ENCODE assay signal across 6 cellular contexts in genomic region chr12:11062194-11062593, GRCh38. TPM values are rescaled to one million over a fixed set of nuclear protein-coding genes. Genes with fewer than 3 reads are reported as not detected.
A peak's percentile ranks its signal among the peaks of the same experiment; 100 is the strongest.
DNase-seq lines count a peak whose midpoint lies in the region; ATAC-seq, FAIRE-seq and TF ChIP-seq lines count a peak whose summit lies in the region.
"Not testable (repeated sequence)": the region's sequence is repeated elsewhere in the genome, so short reads cannot be mapped to it uniquely, and the experiment has no call there.

Gene TAS2R46, minus strand, starts transcription at chr12:11062294. Its CDS starts 0 bp downstream, at chr12:11062294.

- H3K4me1 Mint-ChIP-seq in activated B cell treated with CpG ODN at 0.5 μM for 24 hours, neural crest cell: not testable (repeated sequence)
- H3K4me1 Mint-ChIP-seq in activated naive CD8-positive, alpha-beta T cell treated with anti-CD3 and anti-CD28 coated beads, Interleukin-2, amount 50 U/mL, for 24 hours: peaks cover 29% of the 10 kb centered on the region

- not testable (repeated sequence) for H3K27me3 Mint-ChIP-seq in activated B cell treated with CpG ODN at 0.5 μM for 24 hours; activated naive CD8-positive, alpha-beta T cell treated with anti-CD3 and anti-CD28 coated beads, Interleukin-2, amount 50 U/mL, for 24 hours; neural crest cell (ENCODE audit: low read depth)

- H3K27ac Mint-ChIP-seq in activated B cell treated with CpG ODN at 0.5 μM for 24 hours (peak within 1 kb of the TSS; percentile 41), neural crest cell (ENCODE audit: unreplicated experiment) (peak within 1 kb of the TSS; percentile 31)
- peak within 1 kb of the TSS; percentile 25 for H3K27ac Mint-ChIP-seq in activated naive CD8-positive, alpha-beta T cell treated with anti-CD3 and anti-CD28 coated beads, Interleukin-2, amount 50 U/mL, for 24 hours

- peak within 1 kb of the TSS; percentile 20 for H3K27ac ChIP-seq in layer of hippocampus (ENCODE audit: low read depth, low read length)

- TF ChIP-seq CTCF in activated B cell treated with CpG ODN at 0.5 μM for 24 hours (IDR thresholded peaks at IDR 0.05); neural crest cell (conservative IDR thresholded peaks at IDR 0.05): not testable (repeated sequence)

- CTCF ChIA-PET in activated B cell treated with CpG ODN at 0.5 μM for 24 hours (lab: Charles Lee): not testable (repeated sequence)

- H3K9me3 Mint-ChIP-seq in activated B cell treated with CpG ODN at 0.5 μM for 24 hours; activated naive CD8-positive, alpha-beta T cell treated with anti-CD3 and anti-CD28 coated beads, Interleukin-2, amount 50 U/mL, for 24 hours; neural crest cell: not testable (repeated sequence)

- not testable (repeated sequence) for H3K4me3 Mint-ChIP-seq in activated B cell treated with CpG ODN at 0.5 μM for 24 hours; activated naive CD8-positive, alpha-beta T cell treated with anti-CD3 and anti-CD28 coated beads, Interleukin-2, amount 50 U/mL, for 24 hours; neural crest cell

- H3K27me3 ChIP-seq in layer of hippocampus (ENCODE audit: control insufficient read depth, insufficient read depth, low read length): not testable (repeated sequence)

- H3K36me3 Mint-ChIP-seq in activated B cell treated with CpG ODN at 0.5 μM for 24 hours (ENCODE audit: low read depth): not testable (repeated sequence)
- peaks cover 18% of the 10 kb centered on the region for H3K36me3 Mint-ChIP-seq in activated naive CD8-positive, alpha-beta T cell treated with anti-CD3 and anti-CD28 coated beads, Interleukin-2, amount 50 U/mL, for 24 hours (ENCODE audit: low read depth)
- peaks cover 14% of the 10 kb centered on the region for H3K36me3 Mint-ChIP-seq in neural crest cell (ENCODE audit: low read depth)

- DNase-seq in GM19239 (ENCODE audit: insufficient read length, low spot score); activated B cell treated with CpG ODN at 0.5 μM for 24 hours; activated naive CD8-positive, alpha-beta T cell treated with anti-CD3 and anti-CD28 coated beads, Interleukin-2, amount 50 U/mL, for 24 hours; cerebellum (ENCODE audit: low spot score); neural crest cell (ENCODE audit: low read depth, low spot score): not testable (repeated sequence)

- FAIRE-seq in GM19239 (lab: Jason Lieb, UNC): peak; percentile 84

- POLR2A ChIA-PET in activated B cell treated with CpG ODN at 0.5 μM for 24 hours (lab: Charles Lee): not testable (repeated sequence)

- not testable (repeated sequence) for ATAC-seq in activated B cell treated with CpG ODN at 0.5 μM for 24 hours (ENCODE audit: low read depth); activated naive CD8-positive, alpha-beta T cell treated with anti-CD3 and anti-CD28 coated beads, Interleukin-2, amount 50 U/mL, for 24 hours

- intact Hi-C loops in activated B cell treated with CpG ODN at 0.5 μM for 24 hours (cut with micrococcal nuclease): not testable (repeated sequence)

RNA-seq across cellular contexts. Expression of gene TAS2R46, which starts in this region (rescaled TPM):
- total RNA-seq in activated B cell treated with CpG ODN at 0.5 μM for 24 hours (0.60 and 1.5 TPM in 2 replicates), cerebellum (13.9 TPM), neural crest cell (0.43 and 0.89 TPM in 2 replicates)
